In the genomic region with DNA sequence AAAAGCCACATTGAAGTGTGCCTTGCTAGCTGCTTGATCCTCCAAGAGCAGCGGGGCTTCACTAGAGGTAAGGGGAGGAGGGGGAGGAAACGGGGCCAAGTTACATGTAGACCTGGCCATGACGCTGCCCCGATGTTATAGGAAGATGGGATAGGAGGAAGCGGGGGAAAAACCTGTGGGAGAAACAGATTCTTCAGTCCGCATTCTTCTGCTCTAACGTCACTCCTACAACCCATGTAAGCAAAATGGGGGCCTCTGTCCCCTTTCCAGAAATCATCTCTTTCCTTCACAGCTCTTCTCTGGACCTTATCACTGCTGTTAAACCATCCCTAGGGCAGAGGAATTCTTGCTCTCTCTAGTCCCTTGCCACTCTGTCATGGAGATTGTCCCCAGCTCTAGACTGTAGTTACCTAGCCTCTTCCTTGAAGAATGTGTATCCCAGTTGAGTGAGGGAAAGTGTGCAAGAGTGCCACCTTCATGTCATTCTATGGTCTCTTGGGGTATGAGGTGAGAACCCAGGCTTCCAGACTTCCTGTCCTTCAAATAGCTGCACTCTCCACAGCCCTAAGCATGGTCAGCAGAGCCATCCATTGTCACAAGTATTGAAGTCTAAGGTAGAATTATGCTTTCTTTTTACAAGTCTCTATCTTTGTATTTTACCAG, we compare ENCODE assay signal across 2 cellular contexts.
TF ChIP-seq lines count a peak whose summit lies in the region.

No MANE protein-coding gene starts in this region.

TF ChIP-seq in SK-N-SH, 30 proteins besides CTCF, POLR2A, EP300 and RAD21 (continued from another document):
- TF ChIP-seq, protein P1, sequence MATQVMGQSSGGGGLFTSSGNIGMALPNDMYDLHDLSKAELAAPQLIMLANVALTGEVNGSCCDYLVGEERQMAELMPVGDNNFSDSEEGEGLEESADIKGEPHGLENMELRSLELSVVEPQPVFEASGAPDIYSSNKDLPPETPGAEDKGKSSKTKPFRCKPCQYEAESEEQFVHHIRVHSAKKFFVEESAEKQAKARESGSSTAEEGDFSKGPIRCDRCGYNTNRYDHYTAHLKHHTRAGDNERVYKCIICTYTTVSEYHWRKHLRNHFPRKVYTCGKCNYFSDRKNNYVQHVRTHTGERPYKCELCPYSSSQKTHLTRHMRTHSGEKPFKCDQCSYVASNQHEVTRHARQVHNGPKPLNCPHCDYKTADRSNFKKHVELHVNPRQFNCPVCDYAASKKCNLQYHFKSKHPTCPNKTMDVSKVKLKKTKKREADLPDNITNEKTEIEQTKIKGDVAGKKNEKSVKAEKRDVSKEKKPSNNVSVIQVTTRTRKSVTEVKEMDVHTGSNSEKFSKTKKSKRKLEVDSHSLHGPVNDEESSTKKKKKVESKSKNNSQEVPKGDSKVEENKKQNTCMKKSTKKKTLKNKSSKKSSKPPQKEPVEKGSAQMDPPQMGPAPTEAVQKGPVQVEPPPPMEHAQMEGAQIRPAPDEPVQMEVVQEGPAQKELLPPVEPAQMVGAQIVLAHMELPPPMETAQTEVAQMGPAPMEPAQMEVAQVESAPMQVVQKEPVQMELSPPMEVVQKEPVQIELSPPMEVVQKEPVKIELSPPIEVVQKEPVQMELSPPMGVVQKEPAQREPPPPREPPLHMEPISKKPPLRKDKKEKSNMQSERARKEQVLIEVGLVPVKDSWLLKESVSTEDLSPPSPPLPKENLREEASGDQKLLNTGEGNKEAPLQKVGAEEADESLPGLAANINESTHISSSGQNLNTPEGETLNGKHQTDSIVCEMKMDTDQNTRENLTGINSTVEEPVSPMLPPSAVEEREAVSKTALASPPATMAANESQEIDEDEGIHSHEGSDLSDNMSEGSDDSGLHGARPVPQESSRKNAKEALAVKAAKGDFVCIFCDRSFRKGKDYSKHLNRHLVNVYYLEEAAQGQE (IDR thresholded peaks at IDR 0.05; ENCODE audit: low read depth, low read length): no peak
- TF ChIP-seq FOXM1 (IDR thresholded peaks at IDR 0.05; ENCODE audit: low read depth) (no peak), MXI1 (IDR thresholded peaks at IDR 0.05; ENCODE audit: low read depth, low read length) (no peak), SMC3 (IDR thresholded peaks at IDR 0.05; ENCODE audit: low read depth, low read length) (no peak), TCF12 (IDR thresholded peaks at IDR 0.05) (no peak), EZH2phosphoT487 (IDR thresholded peaks at IDR 0.05; ENCODE audit: borderline replicate concordance, low read depth) (no peak), SIN3A (IDR thresholded peaks at IDR 0.05; ENCODE audit: borderline replicate concordance, low read depth, low read length) (no peak), ELF1 (IDR thresholded peaks at IDR 0.05) (no peak), FOSL2 (IDR thresholded peaks at IDR 0.05; ENCODE audit: borderline replicate concordance, low read depth) (no peak)
- TF ChIP-seq, protein P2, sequence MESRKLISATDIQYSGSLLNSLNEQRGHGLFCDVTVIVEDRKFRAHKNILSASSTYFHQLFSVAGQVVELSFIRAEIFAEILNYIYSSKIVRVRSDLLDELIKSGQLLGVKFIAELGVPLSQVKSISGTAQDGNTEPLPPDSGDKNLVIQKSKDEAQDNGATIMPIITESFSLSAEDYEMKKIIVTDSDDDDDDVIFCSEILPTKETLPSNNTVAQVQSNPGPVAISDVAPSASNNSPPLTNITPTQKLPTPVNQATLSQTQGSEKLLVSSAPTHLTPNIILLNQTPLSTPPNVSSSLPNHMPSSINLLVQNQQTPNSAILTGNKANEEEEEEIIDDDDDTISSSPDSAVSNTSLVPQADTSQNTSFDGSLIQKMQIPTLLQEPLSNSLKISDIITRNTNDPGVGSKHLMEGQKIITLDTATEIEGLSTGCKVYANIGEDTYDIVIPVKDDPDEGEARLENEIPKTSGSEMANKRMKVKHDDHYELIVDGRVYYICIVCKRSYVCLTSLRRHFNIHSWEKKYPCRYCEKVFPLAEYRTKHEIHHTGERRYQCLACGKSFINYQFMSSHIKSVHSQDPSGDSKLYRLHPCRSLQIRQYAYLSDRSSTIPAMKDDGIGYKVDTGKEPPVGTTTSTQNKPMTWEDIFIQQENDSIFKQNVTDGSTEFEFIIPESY (IDR thresholded peaks at IDR 0.05; ENCODE audit: borderline replicate concordance, low read depth): no peak
- TF ChIP-seq, protein P3, sequence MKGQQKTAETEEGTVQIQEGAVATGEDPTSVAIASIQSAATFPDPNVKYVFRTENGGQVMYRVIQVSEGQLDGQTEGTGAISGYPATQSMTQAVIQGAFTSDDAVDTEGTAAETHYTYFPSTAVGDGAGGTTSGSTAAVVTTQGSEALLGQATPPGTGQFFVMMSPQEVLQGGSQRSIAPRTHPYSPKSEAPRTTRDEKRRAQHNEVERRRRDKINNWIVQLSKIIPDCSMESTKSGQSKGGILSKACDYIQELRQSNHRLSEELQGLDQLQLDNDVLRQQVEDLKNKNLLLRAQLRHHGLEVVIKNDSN (IDR thresholded peaks at IDR 0.05; ENCODE audit: borderline replicate concordance, low read depth): no peak
- TF ChIP-seq, protein P4, sequence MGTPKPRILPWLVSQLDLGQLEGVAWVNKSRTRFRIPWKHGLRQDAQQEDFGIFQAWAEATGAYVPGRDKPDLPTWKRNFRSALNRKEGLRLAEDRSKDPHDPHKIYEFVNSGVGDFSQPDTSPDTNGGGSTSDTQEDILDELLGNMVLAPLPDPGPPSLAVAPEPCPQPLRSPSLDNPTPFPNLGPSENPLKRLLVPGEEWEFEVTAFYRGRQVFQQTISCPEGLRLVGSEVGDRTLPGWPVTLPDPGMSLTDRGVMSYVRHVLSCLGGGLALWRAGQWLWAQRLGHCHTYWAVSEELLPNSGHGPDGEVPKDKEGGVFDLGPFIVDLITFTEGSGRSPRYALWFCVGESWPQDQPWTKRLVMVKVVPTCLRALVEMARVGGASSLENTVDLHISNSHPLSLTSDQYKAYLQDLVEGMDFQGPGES (IDR thresholded peaks at IDR 0.05; ENCODE audit: low read depth, low read length): no peak

TF ChIP-seq in SK-N-SH treated with all-trans-retinoic acid at 6 μM for 48 hours, 23 proteins besides CTCF, POLR2A, EP300 and RAD21 (continued from another document):
- TF ChIP-seq ISL1 (CRISPR knock-in tag; IDR thresholded peaks at IDR 0.05): no peak
- TF ChIP-seq ESRRG (CRISPR knock-in tag; IDR thresholded peaks at IDR 0.05): no peak
TF ChIP-seq in SK-N-SH treated with all-trans-retinoic acid at 6 μM for 48 hours: peak in this region for 0.
